1 cellular context compared by ENCODE assay signal in genomic region chr1:34975312-34975711, GRCh38.
TF ChIP-seq lines count a peak whose summit lies in the region.

No MANE protein-coding gene starts in this region.

TF ChIP-seq in IMR-90, 13 proteins besides CTCF, POLR2A, EP300 and RAD21 (continued from another document):
- TF ChIP-seq MAZ (IDR thresholded peaks at IDR 0.05; ENCODE audit: borderline replicate concordance, low read depth, low read length) (no peak), ELK1 (IDR thresholded peaks at IDR 0.05; ENCODE audit: borderline replicate concordance, low read depth, low read length) (no peak), NFE2L2 (IDR thresholded peaks at IDR 0.05; ENCODE audit: low read depth, low read length) (no peak), MXI1 (IDR thresholded peaks at IDR 0.05; ENCODE audit: borderline replicate concordance, low read depth, low read length) (no peak), FOS (IDR thresholded peaks at IDR 0.05; ENCODE audit: low read depth, low read length) (no peak), CEBPB (IDR thresholded peaks at IDR 0.05; ENCODE audit: low read depth, low read length) (no peak), RCOR1 (IDR thresholded peaks at IDR 0.05; ENCODE audit: insufficient replicate concordance, low read length) (no peak), CHD1 (IDR thresholded peaks at IDR 0.05; ENCODE audit: low read depth, low read length) (no peak)
